In genomic region chr7:92926697-92927044, GRCh38 we compare ENCODE assay signal across 14 cellular contexts.
"Had no signal": no experiment of that assay in that cellular context is flagged by ENCODE, and none has a peak within 500 bp of the region (broad histone marks: within the 10 kb centered on the region; RNA-seq: fewer than 3 reads in every experiment).

No MANE protein-coding gene starts in this region.

- DNase-seq: activated CD4-positive, alpha-beta T cell treated with anti-CD3 and anti-CD28 coated beads for 36 hours; activated CD8-positive, alpha-beta memory T cell treated with anti-CD3 and anti-CD28 coated beads, Interleukin-2, amount 50 U/mL, for 4 hours; activated naive CD4-positive, alpha-beta T cell; kidney glomerular epithelial cell; midbrain; naive B cell; stimulated activated CD4-positive, alpha-beta T cell treated with anti-CD3 and anti-CD28 coated beads, Interleukin-4, amount 100 ng/mL, for 1 hour; stimulated activated CD8-positive, alpha-beta memory T cell treated with anti-CD3 and anti-CD28 coated beads, Interleukin-4, amount 100 ng/mL, for 48 hours; stimulated activated naive CD8-positive, alpha-beta T cell treated with anti-CD3 and anti-CD28 coated beads, Interleukin-15, Interleukin-2, amounts not matched to agents 100 U/mL and 50 U/mL, for 24 hours; T1000; upper lobe of right lung had no signal

- H3K27me3 ChIP-seq: ascending aorta, suprapubic skin, upper lobe of right lung had no signal

- H3K27ac Mint-ChIP-seq: activated CD4-positive, alpha-beta T cell treated with anti-CD3 and anti-CD28 coated beads for 36 hours; activated CD8-positive, alpha-beta T cell treated with anti-CD3 and anti-CD28 coated beads for 36 hours; naive B cell had no signal

- H3K4me3 Mint-ChIP-seq: activated CD4-positive, alpha-beta T cell treated with anti-CD3 and anti-CD28 coated beads for 36 hours; activated CD8-positive, alpha-beta T cell treated with anti-CD3 and anti-CD28 coated beads for 36 hours; naive B cell had no signal

- H3K9me3 ChIP-seq: suprapubic skin had no signal

- H3K27ac ChIP-seq: ascending aorta, suprapubic skin, upper lobe of right lung had no signal

- ATAC-seq: activated CD4-positive, alpha-beta T cell treated with anti-CD3 and anti-CD28 coated beads for 36 hours; activated CD8-positive, alpha-beta T cell treated with anti-CD3 and anti-CD28 coated beads for 36 hours; stimulated activated naive CD8-positive, alpha-beta T cell treated with anti-CD3 and anti-CD28 coated beads, Interleukin-15, Interleukin-2, amounts not matched to agents 100 U/mL and 50 U/mL, for 24 hours; upper lobe of right lung had no signal

- H3K4me1 Mint-ChIP-seq: activated CD4-positive, alpha-beta T cell treated with anti-CD3 and anti-CD28 coated beads for 36 hours; naive B cell had no signal

- H3K36me3 ChIP-seq: ascending aorta, suprapubic skin, upper lobe of right lung had no signal

- H3K4me1 ChIP-seq: ascending aorta, suprapubic skin, upper lobe of right lung had no signal

- H3K4me3 ChIP-seq: ascending aorta, suprapubic skin, upper lobe of right lung had no signal
